ENCODE assay signal across 8 cellular contexts in the genomic region with DNA sequence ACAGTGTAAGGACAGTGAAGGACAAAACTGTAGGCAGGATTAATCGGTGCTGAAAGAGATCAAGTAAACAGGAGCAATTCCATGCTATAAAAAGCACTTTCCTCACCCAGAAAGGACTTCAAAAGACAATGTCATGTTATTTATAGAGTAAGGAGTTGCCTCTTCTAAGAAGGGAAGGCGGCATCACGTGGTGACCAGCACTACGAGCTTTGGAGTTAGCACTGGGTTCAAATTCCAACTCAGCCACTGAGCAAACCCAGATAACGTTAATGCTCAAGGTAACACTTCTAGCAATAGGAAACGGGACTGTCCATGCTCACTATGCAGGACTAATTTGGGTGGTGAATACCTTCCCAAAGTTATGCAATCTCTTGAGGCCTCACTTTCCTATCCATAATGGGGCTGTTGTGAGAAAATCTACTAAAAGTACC. TPM values are rescaled to one million over a fixed set of nuclear protein-coding genes. Genes with fewer than 3 reads are reported as not detected.
DNase-seq lines count a peak whose midpoint lies in the region; ATAC-seq and TF ChIP-seq lines count a peak whose summit lies in the region.

No MANE protein-coding gene starts in this region.

- no peak for TF ChIP-seq CTCF in RWPE2 (IDR thresholded peaks at IDR 0.05; ENCODE audit: poor library complexity, severe bottlenecking)

- peaks cover 10% of the 10 kb centered on the region for H3K4me1 ChIP-seq in RWPE2 (ENCODE audit: insufficient read depth, poor library complexity, severe bottlenecking)

- H3K36me3 Mint-ChIP-seq in effector memory CD8-positive, alpha-beta T cell (ENCODE audit: insufficient read depth) = no peaks in the 10 kb centered on the region

- peaks cover 32 to 42% of the 10 kb centered on the region in 2 donors for H3K27me3 Mint-ChIP-seq in effector memory CD8-positive, alpha-beta T cell

- H3K4me1 Mint-ChIP-seq in effector memory CD8-positive, alpha-beta T cell (ENCODE audit: low read depth in 2 of 2) = peaks cover 7% of the 10 kb centered on the region in 2 donors

- H3K27ac Mint-ChIP-seq in effector memory CD8-positive, alpha-beta T cell = peak overlapping the region in 1 of 2 donors; percentile 68

- H3K9me3 Mint-ChIP-seq in effector memory CD8-positive, alpha-beta T cell = no peaks in the 10 kb centered on the region

- H3K27me3 ChIP-seq in H7 (ENCODE audit: control insufficient read depth, insufficient read depth, low read length) (no peaks in the 10 kb centered on the region), RWPE2 (ENCODE audit: insufficient read depth, poor library complexity, severe bottlenecking) (no peaks in the 10 kb centered on the region)

- H3K36me3 ChIP-seq in H7 (replicated peaks; ENCODE audit: control insufficient read depth, insufficient read depth, low read length) (no peaks in the 10 kb centered on the region), RWPE2 (ENCODE audit: low read depth) (no peaks in the 10 kb centered on the region)

- no peaks in the 10 kb centered on the region for H3K9me3 ChIP-seq in RWPE2 (ENCODE audit: severe bottlenecking)

- peak overlapping the region; percentile 83 for H3K27ac ChIP-seq in RWPE2 (ENCODE audit: poor library complexity, severe bottlenecking)

- H3K4me3 Mint-ChIP-seq in effector memory CD8-positive, alpha-beta T cell = no peak overlapping the region

- ATAC-seq in RWPE2 (ENCODE audit: low read depth) (no peak), HG03565 (IDR thresholded peaks at IDR 0.05; ENCODE audit: unreplicated experiment) (no peak)
- ATAC-seq in effector memory CD8-positive, alpha-beta T cell (replicated peaks) = no peak

- H3K4me3 ChIP-seq in H7 (ENCODE audit: insufficient read depth, low read depth, low read length) (peak overlapping the region; percentile 83), RWPE2 (ENCODE audit: severe bottlenecking) (peak overlapping the region; percentile 84)

- no peak for DNase-seq in H7
- DNase-seq in RWPE2 (ENCODE audit: low spot score) = no peak
- peak; percentile 12 for DNase-seq in globus pallidus (ENCODE audit: low spot score)
- DNase-seq in putamen (ENCODE audit: low spot score) = peak; percentile 9
- no peak for DNase-seq in effector memory CD8-positive, alpha-beta T cell
- DNase-seq in central memory CD4-positive, alpha-beta T cell = no peak
- DNase-seq in DMS153 (lab: John Stamatoyannopoulos, UW) = no peak

RNA-seq across cellular contexts. Expression of gene PANK1, which starts 0.7 kb away (rescaled TPM):
- 20.0 and 31.6 TPM in 2 replicates for total RNA-seq in H7 (2014; rRNA removed; shearing (Covaris generic))

RNA-seq across cellular contexts. Expression of gene KIF20B, which starts 55.6 kb away (rescaled TPM):
- 22.1 and 37.3 TPM in 2 replicates for total RNA-seq in H7 (2014; rRNA removed; shearing (Covaris generic))

Comparison
In these comparisons a context has a peak if more than half of its experiments do, and no peak if none do; other contexts are left out.
1. DNase-seq: peak in globus pallidus (single experiment) and putamen (single experiment); none in H7 (single experiment), RWPE2 (single experiment), effector memory CD8-positive, alpha-beta T cell (0 of 3), central memory CD4-positive, alpha-beta T cell (single experiment) and DMS153 (single experiment).